28 cellular contexts compared by ENCODE assay signal in the genomic region with DNA sequence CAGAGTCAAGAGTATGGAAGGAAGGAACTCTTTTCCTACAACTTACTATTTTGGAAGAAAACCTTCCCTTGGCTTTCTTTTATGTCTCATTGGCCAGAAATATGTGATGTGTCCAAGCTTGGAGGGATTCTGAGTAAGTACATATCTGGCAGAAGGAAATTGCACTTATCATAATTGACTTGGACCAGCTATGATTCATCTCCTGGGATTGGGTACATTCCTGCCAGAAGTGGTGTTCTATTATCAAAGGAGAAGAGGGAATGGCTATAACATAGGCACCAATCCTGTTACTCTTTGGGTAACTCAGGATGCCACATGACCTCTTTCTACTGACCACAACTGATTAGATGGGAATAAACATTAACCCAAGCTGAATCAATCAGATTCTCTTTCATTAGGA. TPM values are rescaled to one million over a fixed set of nuclear protein-coding genes. Genes with fewer than 3 reads are reported as not detected.
DNase-seq lines count a peak whose midpoint lies in the region; ATAC-seq and TF ChIP-seq lines count a peak whose summit lies in the region.
"Had no signal": no experiment of that assay in that cellular context is flagged by ENCODE, and none has a peak within 500 bp of the region (broad histone marks: within the 10 kb centered on the region; RNA-seq: fewer than 3 reads in every experiment).

No MANE protein-coding gene starts in this region.

- no peak for TF ChIP-seq CTCF in astrocyte of the cerebellum (IDR thresholded peaks at IDR 0.05; ENCODE audit: low read depth, low read length, missing control alignments)
- no peak for TF ChIP-seq CTCF in foreskin fibroblast (IDR thresholded peaks at IDR 0.05; ENCODE audit: low read depth, low read length)
- TF ChIP-seq CTCF in upper lobe of right lung (IDR thresholded peaks at IDR 0.05), result no peak

- H3K27me3 Mint-ChIP-seq in activated CD4-positive, alpha-beta T cell treated with anti-CD3 and anti-CD28 coated beads, Interleukin-2, amount 10 ng/mL, durations not matched to agents 7 days and 5 days, result peaks cover 13% of the 10 kb centered on the region
- H3K27me3 Mint-ChIP-seq: activated CD8-positive, alpha-beta T cell treated with anti-CD3 and anti-CD28 coated beads for 36 hours; activated naive CD8-positive, alpha-beta T cell; CD4-positive, alpha-beta memory T cell; IgD-negative memory B cell had no signal

- H3K4me3 ChIP-seq in astrocyte of the cerebellum (ENCODE audit: low read depth, low read length) (no peak overlapping the region), foreskin fibroblast (ENCODE audit: low read depth in 1 of 2, low read length in 2 of 2) (no peak overlapping the region), upper lobe of right lung (no peak overlapping the region)
- H3K4me3 ChIP-seq: A549, right atrium auricular region, tibial nerve had no signal

- H3K4me3 Mint-ChIP-seq in activated CD4-positive, alpha-beta T cell treated with anti-CD3 and anti-CD28 coated beads, Interleukin-2, amount 10 ng/mL, durations not matched to agents 7 days and 5 days, result no peak overlapping the region
- H3K4me3 Mint-ChIP-seq: activated CD8-positive, alpha-beta T cell treated with anti-CD3 and anti-CD28 coated beads for 36 hours; activated naive CD8-positive, alpha-beta T cell; activated T-cell treated with anti-CD3 and anti-CD28 coated beads, Interleukin-2, amount 50 U/mL, for 72 hours; CD4-positive, alpha-beta memory T cell; IgD-negative memory B cell; neural crest cell; stimulated activated memory B cell treated with anti-CD40 and anti-IgM and Interleukin-4, amounts not matched to agents 10 μg/mL and 1 μg/mL and 100 μg/mL, for 72 hours; T-helper 1 cell treated with Interleukin-12 subunit alpha and Interleukin-12 subunit beta and Interleukin-4 antibody, amounts not matched to agents 30 μg/mL and 1 μg/mL, for 36 hours had no signal

- DNase-seq in AG08395 (ENCODE audit: low spot score) (peak; percentile 44), HS-27A (ENCODE audit: low read depth) (peak; percentile 29), astrocyte of the cerebellum (ENCODE audit: low read depth) (peak; percentile 13), foreskin fibroblast (peak; percentile 45 to 81), upper lobe of right lung (no peak)
- no peak for DNase-seq in activated CD4-positive, alpha-beta T cell treated with anti-CD3 and anti-CD28 coated beads, Interleukin-2, amount 10 ng/mL, durations not matched to agents 7 days and 5 days
- no peak for DNase-seq in activated T-cell treated with anti-CD3 and anti-CD28 coated beads, Interleukin-2, amount 50 U/mL, for 1 hour
- DNase-seq: activated CD8-positive, alpha-beta T cell treated with anti-CD3 and anti-CD28 coated beads for 36 hours; activated T-cell treated with anti-CD3 and anti-CD28 coated beads, Interleukin-2, amount 50 U/mL, for 72 hours; caudate nucleus; CD4-positive, alpha-beta memory T cell; hypothalamus; kidney glomerular epithelial cell; NCI-H187 treated with DMSO at 0.1 percent for 48 hours; NCI-H510A; stimulated activated CD4-positive, alpha-beta T cell treated with anti-CD3 and anti-CD28 coated beads, Interleukin-15, amount 100 ng/mL, for 24 hours had no signal

- CTCF ChIA-PET in activated CD4-positive, alpha-beta T cell treated with anti-CD3 and anti-CD28 coated beads, Interleukin-2, amount 10 ng/mL, durations not matched to agents 7 days and 5 days (lab: Charles Lee), result no interaction called here

- H3K27ac ChIP-seq in upper lobe of right lung, result no peak overlapping the region
- H3K27ac ChIP-seq: A549, right atrium auricular region, tibial nerve had no signal

- H3K9me3 Mint-ChIP-seq in activated CD4-positive, alpha-beta T cell treated with anti-CD3 and anti-CD28 coated beads, Interleukin-2, amount 10 ng/mL, durations not matched to agents 7 days and 5 days, result peaks cover 10% of the 10 kb centered on the region

- POLR2A ChIA-PET in activated CD4-positive, alpha-beta T cell treated with anti-CD3 and anti-CD28 coated beads, Interleukin-2, amount 10 ng/mL, durations not matched to agents 7 days and 5 days (lab: Charles Lee), result no interaction called here

- ATAC-seq in upper lobe of right lung (no peak), HG03045 (IDR thresholded peaks at IDR 0.05; ENCODE audit: unreplicated experiment) (no peak)
- ATAC-seq: A549; activated CD8-positive, alpha-beta T cell treated with anti-CD3 and anti-CD28 coated beads for 36 hours; activated T-cell treated with anti-CD3 and anti-CD28 coated beads, Interleukin-2, amount 50 U/mL, for 72 hours; Right ventricle myocardium inferior; stimulated activated memory B cell treated with anti-CD40 and anti-IgM and Interleukin-4, amounts not matched to agents 10 μg/mL and 1 μg/mL and 100 μg/mL, for 72 hours had no signal

- intact Hi-C loops in upper lobe of right lung (cut with DNase I), result no loop called here

- no peaks in the 10 kb centered on the region for H3K9me3 ChIP-seq in upper lobe of right lung
- H3K9me3 ChIP-seq: tibial nerve had no signal

- no peak overlapping the region for H3K27ac Mint-ChIP-seq in activated CD4-positive, alpha-beta T cell treated with anti-CD3 and anti-CD28 coated beads, Interleukin-2, amount 10 ng/mL, durations not matched to agents 7 days and 5 days
- H3K27ac Mint-ChIP-seq: activated CD8-positive, alpha-beta T cell treated with anti-CD3 and anti-CD28 coated beads for 36 hours; activated naive CD8-positive, alpha-beta T cell; activated T-cell treated with anti-CD3 and anti-CD28 coated beads, Interleukin-2, amount 50 U/mL, for 72 hours; CD4-positive, alpha-beta memory T cell; IgD-negative memory B cell; stimulated activated memory B cell treated with anti-CD40 and anti-IgM and Interleukin-4, amounts not matched to agents 10 μg/mL and 1 μg/mL and 100 μg/mL, for 72 hours; T-helper 1 cell treated with Interleukin-12 subunit alpha and Interleukin-12 subunit beta and Interleukin-4 antibody, amounts not matched to agents 30 μg/mL and 1 μg/mL, for 36 hours had no signal

- no peaks in the 10 kb centered on the region for H3K4me1 Mint-ChIP-seq in activated CD4-positive, alpha-beta T cell treated with anti-CD3 and anti-CD28 coated beads, Interleukin-2, amount 10 ng/mL, durations not matched to agents 7 days and 5 days
- H3K4me1 Mint-ChIP-seq: CD4-positive, alpha-beta memory T cell; neural crest cell; stimulated activated memory B cell treated with anti-CD40 and anti-IgM and Interleukin-4, amounts not matched to agents 10 μg/mL and 1 μg/mL and 100 μg/mL, for 72 hours had no signal

- H3K36me3 Mint-ChIP-seq in activated CD4-positive, alpha-beta T cell treated with anti-CD3 and anti-CD28 coated beads, Interleukin-2, amount 10 ng/mL, durations not matched to agents 7 days and 5 days (ENCODE audit: low read depth), result no peaks in the 10 kb centered on the region

- H3K36me3 ChIP-seq in upper lobe of right lung, result no peaks in the 10 kb centered on the region
- H3K36me3 ChIP-seq: right atrium auricular region, tibial nerve had no signal

- H3K27me3 ChIP-seq in upper lobe of right lung, result no peaks in the 10 kb centered on the region
- H3K27me3 ChIP-seq: right atrium auricular region, tibial nerve had no signal

- in situ Hi-C loops in astrocyte of the cerebellum (cut with HindIII; ENCODE audit: low sequenced_read_pairs), result no loop called here

- no peaks in the 10 kb centered on the region for H3K4me1 ChIP-seq in upper lobe of right lung
- H3K4me1 ChIP-seq: A549, right atrium auricular region, tibial nerve had no signal

RNA-seq across cellular contexts. Expression of a gene that starts 13.5 kb away (rescaled TPM):
- total RNA-seq in upper lobe of right lung, result not detected
- total RNA-seq in activated CD4-positive, alpha-beta T cell treated with anti-CD3 and anti-CD28 coated beads, Interleukin-2, amount 10 ng/mL, durations not matched to agents 7 days and 5 days, result not detected
- total RNA-seq: activated CD8-positive, alpha-beta T cell treated with anti-CD3 and anti-CD28 coated beads for 36 hours; activated T-cell treated with anti-CD3 and anti-CD28 coated beads, Interleukin-2, amount 50 U/mL, for 72 hours; CD4-positive, alpha-beta memory T cell; H4; mesenteric fat pad; neural crest cell; right atrium auricular region; Right ventricle myocardium inferior; tibial nerve had no signal

Comparison
In these comparisons a context has a peak if more than half of its experiments do, and no peak if none do; other contexts are left out.
1. DNase-seq: peak in AG08395 (single experiment), HS-27A (single experiment), astrocyte of the cerebellum (single experiment) and foreskin fibroblast (2 of 2); none in upper lobe of right lung (single experiment), activated CD4-positive, alpha-beta T cell treated with anti-CD3 and anti-CD28 coated beads, Interleukin-2, amount 10 ng/mL, durations not matched to agents 7 days and 5 days (single experiment) and activated T-cell treated with anti-CD3 and anti-CD28 coated beads, Interleukin-2, amount 50 U/mL, for 1 hour (single experiment).